In the genomic region with DNA sequence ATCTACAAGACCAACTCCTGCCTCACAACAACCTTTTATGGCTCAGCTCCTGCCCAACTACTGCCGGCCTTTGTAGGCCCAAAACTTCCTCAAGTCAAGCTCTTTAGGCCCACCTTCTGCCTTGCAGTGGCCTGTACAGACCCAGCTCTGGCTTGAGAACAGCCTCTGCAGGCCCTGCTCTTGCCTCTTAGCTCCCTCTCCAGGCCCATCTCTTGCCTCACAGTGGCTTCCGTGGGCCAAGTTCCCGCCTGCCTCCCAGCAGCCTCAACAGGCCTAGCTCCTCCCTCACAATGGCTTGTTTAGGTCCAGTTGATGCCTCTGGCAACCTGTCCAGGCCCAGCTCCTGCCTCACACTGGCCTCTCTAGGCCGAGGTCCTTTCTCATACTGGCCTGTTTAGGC, we compare ENCODE assay signal across 1 cellular context.
TF ChIP-seq lines count a peak whose summit lies in the region.

No MANE protein-coding gene starts in this region.

TF ChIP-seq in WTC11, 78 proteins besides CTCF, POLR2A, EP300 and RAD21 (continued from another document):
- TF ChIP-seq, protein P1, sequence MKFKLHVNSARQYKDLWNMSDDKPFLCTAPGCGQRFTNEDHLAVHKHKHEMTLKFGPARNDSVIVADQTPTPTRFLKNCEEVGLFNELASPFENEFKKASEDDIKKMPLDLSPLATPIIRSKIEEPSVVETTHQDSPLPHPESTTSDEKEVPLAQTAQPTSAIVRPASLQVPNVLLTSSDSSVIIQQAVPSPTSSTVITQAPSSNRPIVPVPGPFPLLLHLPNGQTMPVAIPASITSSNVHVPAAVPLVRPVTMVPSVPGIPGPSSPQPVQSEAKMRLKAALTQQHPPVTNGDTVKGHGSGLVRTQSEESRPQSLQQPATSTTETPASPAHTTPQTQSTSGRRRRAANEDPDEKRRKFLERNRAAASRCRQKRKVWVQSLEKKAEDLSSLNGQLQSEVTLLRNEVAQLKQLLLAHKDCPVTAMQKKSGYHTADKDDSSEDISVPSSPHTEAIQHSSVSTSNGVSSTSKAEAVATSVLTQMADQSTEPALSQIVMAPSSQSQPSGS (CRISPR knock-in tag; IDR thresholded peaks at IDR 0.05; ENCODE audit: borderline replicate concordance, low read depth) = no peak
- TF ChIP-seq IRF2 (CRISPR knock-in tag; IDR thresholded peaks at IDR 0.05; ENCODE audit: borderline replicate concordance, low read depth) = no peak
- TF ChIP-seq NR3C1 (CRISPR knock-in tag; conservative IDR thresholded peaks at IDR 0.05; ENCODE audit: low read depth) = no peak
- no peak for TF ChIP-seq SOX15 (CRISPR knock-in tag; IDR thresholded peaks at IDR 0.05)
- TF ChIP-seq, protein P2, sequence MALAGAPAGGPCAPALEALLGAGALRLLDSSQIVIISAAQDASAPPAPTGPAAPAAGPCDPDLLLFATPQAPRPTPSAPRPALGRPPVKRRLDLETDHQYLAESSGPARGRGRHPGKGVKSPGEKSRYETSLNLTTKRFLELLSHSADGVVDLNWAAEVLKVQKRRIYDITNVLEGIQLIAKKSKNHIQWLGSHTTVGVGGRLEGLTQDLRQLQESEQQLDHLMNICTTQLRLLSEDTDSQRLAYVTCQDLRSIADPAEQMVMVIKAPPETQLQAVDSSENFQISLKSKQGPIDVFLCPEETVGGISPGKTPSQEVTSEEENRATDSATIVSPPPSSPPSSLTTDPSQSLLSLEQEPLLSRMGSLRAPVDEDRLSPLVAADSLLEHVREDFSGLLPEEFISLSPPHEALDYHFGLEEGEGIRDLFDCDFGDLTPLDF (CRISPR knock-in tag; IDR thresholded peaks at IDR 0.05) = no peak
- TF ChIP-seq CREB1 (CRISPR knock-in tag; IDR thresholded peaks at IDR 0.05) = no peak
